ENCODE assay signal across 8 cellular contexts in the genomic region with DNA sequence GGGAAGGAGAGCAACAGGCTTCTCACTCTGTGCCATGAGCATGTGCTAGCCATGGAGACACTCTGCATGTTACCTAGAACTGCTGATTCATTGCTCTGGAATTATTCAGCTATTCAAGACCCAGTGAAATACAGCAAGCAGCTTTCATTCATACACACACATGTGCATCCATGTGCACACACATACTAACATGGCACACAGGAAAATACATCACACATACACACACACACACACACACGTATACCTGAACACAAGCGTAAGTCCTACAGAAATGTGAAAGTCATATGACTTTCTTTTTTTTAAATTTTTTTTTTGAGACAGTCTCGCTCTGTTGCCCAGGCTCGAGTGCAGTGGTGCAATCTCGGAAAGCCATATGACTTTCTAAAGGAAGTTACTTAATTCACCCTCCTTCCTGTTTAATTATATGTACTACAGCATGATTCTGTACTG.
DNase-seq lines count a peak whose midpoint lies in the region; ATAC-seq and TF ChIP-seq lines count a peak whose summit lies in the region.

No MANE protein-coding gene starts in this region.

- WGBS in sigmoid colon, 2 donors: 45 to 72% methylated on average over 5 of the region's 5 CpGs

- no peaks in the 10 kb centered on the region for H4K20me1 ChIP-seq in OCI-LY3 (ENCODE audit: insufficient read depth, low read length)

- H3K27me3 Mint-ChIP-seq in stimulated activated naive B cell treated with anti-CD40 and anti-IgM and Interleukin-4, amounts not matched to agents 10 μg/mL and 1 μg/mL and 100 μg/mL, for 72 hours: no peaks in the 10 kb centered on the region

- TF ChIP-seq EP300 in sigmoid colon (IDR thresholded peaks at IDR 0.05): no peak

- H3K79me2 ChIP-seq in OCI-LY3 (ENCODE audit: low read length): no peaks in the 10 kb centered on the region

- H3K27ac Mint-ChIP-seq in stimulated activated naive B cell treated with anti-CD40 and anti-IgM and Interleukin-4, amounts not matched to agents 10 μg/mL and 1 μg/mL and 100 μg/mL, for 72 hours: peak overlapping the region; percentile 3

- H3K4me1 ChIP-seq in OCI-LY3 (ENCODE audit: low read length) (peaks cover 5% of the 10 kb centered on the region), uterus (no peaks in the 10 kb centered on the region), sigmoid colon (no peaks in the 10 kb centered on the region)

- no peak overlapping the region for H3K9ac ChIP-seq in OCI-LY3 (ENCODE audit: low read length)

- TF ChIP-seq POLR2A in uterus (IDR thresholded peaks at IDR 0.05): no peak
- no peak for TF ChIP-seq POLR2A in sigmoid colon (IDR thresholded peaks at IDR 0.05)

- H3K27ac ChIP-seq in OCI-LY3 (ENCODE audit: low read length): no peak overlapping the region
- H3K27ac ChIP-seq in uterus: no peak overlapping the region
- no peak overlapping the region for H3K27ac ChIP-seq in sigmoid colon

- DNase-seq in NCI-H82 (lab: John Stamatoyannopoulos, UW): peak; percentile 9
- DNase-seq in NCI-H82 treated with DMSO at 0.1 percent for 48 hours (lab: John Stamatoyannopoulos, UW; ENCODE audit: unreplicated experiment): no peak
- DNase-seq in fibroblast of gingiva (ENCODE audit: low read depth): peak; percentile 39
- no peak for DNase-seq in stimulated activated naive B cell treated with anti-CD40 and anti-IgM and Interleukin-4, amounts not matched to agents 10 μg/mL and 1 μg/mL and 100 μg/mL, for 72 hours
- DNase-seq in uterus: no peak
- DNase-seq in sigmoid colon: no peak

- peak overlapping the region; percentile 11 for H3K4me3 ChIP-seq in OCI-LY3 (ENCODE audit: low read length)
- H3K4me3 ChIP-seq in uterus: no peak overlapping the region
- H3K4me3 ChIP-seq in sigmoid colon: no peak overlapping the region

- H3K9me3 Mint-ChIP-seq in stimulated activated naive B cell treated with anti-CD40 and anti-IgM and Interleukin-4, amounts not matched to agents 10 μg/mL and 1 μg/mL and 100 μg/mL, for 72 hours: no peaks in the 10 kb centered on the region

- peak overlapping the region in 1 of 2 donors; percentile 32 for H3K4me3 Mint-ChIP-seq in stimulated activated naive B cell treated with anti-CD40 and anti-IgM and Interleukin-4, amounts not matched to agents 10 μg/mL and 1 μg/mL and 100 μg/mL, for 72 hours

- intact Hi-C loops in uterus (cut with DNase I; ENCODE audit: low total_unique reads) (no loop called here), sigmoid colon (cut with DNase I) (no loop called here)

- peak; percentile 75 to 84 for ATAC-seq in stimulated activated naive B cell treated with anti-CD40 and anti-IgM and Interleukin-4, amounts not matched to agents 10 μg/mL and 1 μg/mL and 100 μg/mL, for 72 hours (replicated peaks)
- ATAC-seq in GM19395 (IDR thresholded peaks at IDR 0.05; ENCODE audit: unreplicated experiment): no peak

- TF ChIP-seq CTCF in OCI-LY3 (IDR thresholded peaks at IDR 0.05; ENCODE audit: low read depth, low read length): no peak
- TF ChIP-seq CTCF in uterus (IDR thresholded peaks at IDR 0.05): no peak
- no peak for TF ChIP-seq CTCF in sigmoid colon (IDR thresholded peaks at IDR 0.05)

- peak overlapping the region; percentile 66 for H2AFZ ChIP-seq in OCI-LY3 (ENCODE audit: low read depth, low read length)

- no peaks in the 10 kb centered on the region for H3K36me3 Mint-ChIP-seq in stimulated activated naive B cell treated with anti-CD40 and anti-IgM and Interleukin-4, amounts not matched to agents 10 μg/mL and 1 μg/mL and 100 μg/mL, for 72 hours

- H3K4me2 ChIP-seq in OCI-LY3 (ENCODE audit: low read length): peak overlapping the region; percentile 42

- H3K4me1 Mint-ChIP-seq in stimulated activated naive B cell treated with anti-CD40 and anti-IgM and Interleukin-4, amounts not matched to agents 10 μg/mL and 1 μg/mL and 100 μg/mL, for 72 hours: peaks cover 8 to 13% of the 10 kb centered on the region in 2 donors

- H3K9me3 ChIP-seq in OCI-LY3 (ENCODE audit: insufficient read depth, low read length): no peaks in the 10 kb centered on the region
- H3K9me3 ChIP-seq in uterus: no peaks in the 10 kb centered on the region
- no peaks in the 10 kb centered on the region for H3K9me3 ChIP-seq in sigmoid colon

- H3K36me3 ChIP-seq in OCI-LY3 (replicated peaks; ENCODE audit: low read depth, low read length): no peaks in the 10 kb centered on the region
- H3K36me3 ChIP-seq in uterus: no peaks in the 10 kb centered on the region
- H3K36me3 ChIP-seq in sigmoid colon: peaks cover 0 to 22% (median 0%) of the 10 kb centered on the region in 4 donors

- H3K27me3 ChIP-seq in OCI-LY3 (ENCODE audit: low read depth, low read length): peaks cover 17% of the 10 kb centered on the region; the same call in 1 of the 2 replicates
- no peaks in the 10 kb centered on the region for H3K27me3 ChIP-seq in uterus
- no peaks in the 10 kb centered on the region for H3K27me3 ChIP-seq in sigmoid colon

Comparison
In these comparisons a context has a peak if more than half of its experiments do, and no peak if none do; other contexts are left out.
1. DNase-seq: peak in NCI-H82 (single experiment) and fibroblast of gingiva (single experiment); none in NCI-H82 treated with DMSO at 0.1 percent for 48 hours (single experiment), stimulated activated naive B cell treated with anti-CD40 and anti-IgM and Interleukin-4, amounts not matched to agents 10 μg/mL and 1 μg/mL and 100 μg/mL, for 72 hours (single experiment), uterus (0 of 2) and sigmoid colon (single experiment).